Comparison of ENCODE assay signal across 1 cellular context in genomic region chr12:4089147-4089606, GRCh38.
TF ChIP-seq lines count a peak whose summit lies in the region.

No MANE protein-coding gene starts in this region.

TF ChIP-seq in WTC11, 78 proteins besides CTCF, POLR2A, EP300 and RAD21 (continued from another document):
- TF ChIP-seq, protein P1, sequence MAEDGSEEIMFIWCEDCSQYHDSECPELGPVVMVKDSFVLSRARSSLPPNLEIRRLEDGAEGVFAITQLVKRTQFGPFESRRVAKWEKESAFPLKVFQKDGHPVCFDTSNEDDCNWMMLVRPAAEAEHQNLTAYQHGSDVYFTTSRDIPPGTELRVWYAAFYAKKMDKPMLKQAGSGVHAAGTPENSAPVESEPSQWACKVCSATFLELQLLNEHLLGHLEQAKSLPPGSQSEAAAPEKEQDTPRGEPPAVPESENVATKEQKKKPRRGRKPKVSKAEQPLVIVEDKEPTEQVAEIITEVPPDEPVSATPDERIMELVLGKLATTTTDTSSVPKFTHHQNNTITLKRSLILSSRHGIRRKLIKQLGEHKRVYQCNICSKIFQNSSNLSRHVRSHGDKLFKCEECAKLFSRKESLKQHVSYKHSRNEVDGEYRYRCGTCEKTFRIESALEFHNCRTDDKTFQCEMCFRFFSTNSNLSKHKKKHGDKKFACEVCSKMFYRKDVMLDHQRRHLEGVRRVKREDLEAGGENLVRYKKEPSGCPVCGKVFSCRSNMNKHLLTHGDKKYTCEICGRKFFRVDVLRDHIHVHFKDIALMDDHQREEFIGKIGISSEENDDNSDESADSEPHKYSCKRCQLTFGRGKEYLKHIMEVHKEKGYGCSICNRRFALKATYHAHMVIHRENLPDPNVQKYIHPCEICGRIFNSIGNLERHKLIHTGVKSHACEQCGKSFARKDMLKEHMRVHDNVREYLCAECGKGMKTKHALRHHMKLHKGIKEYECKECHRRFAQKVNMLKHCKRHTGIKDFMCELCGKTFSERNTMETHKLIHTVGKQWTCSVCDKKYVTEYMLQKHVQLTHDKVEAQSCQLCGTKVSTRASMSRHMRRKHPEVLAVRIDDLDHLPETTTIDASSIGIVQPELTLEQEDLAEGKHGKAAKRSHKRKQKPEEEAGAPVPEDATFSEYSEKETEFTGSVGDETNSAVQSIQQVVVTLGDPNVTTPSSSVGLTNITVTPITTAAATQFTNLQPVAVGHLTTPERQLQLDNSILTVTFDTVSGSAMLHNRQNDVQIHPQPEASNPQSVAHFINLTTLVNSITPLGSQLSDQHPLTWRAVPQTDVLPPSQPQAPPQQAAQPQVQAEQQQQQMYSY (CRISPR knock-in tag; IDR thresholded peaks at IDR 0.05), result no peak
- no peak for TF ChIP-seq GRHL2 (CRISPR knock-in tag; IDR thresholded peaks at IDR 0.05; ENCODE audit: insufficient replicate concordance, severe bottlenecking)
- TF ChIP-seq TEAD1 (CRISPR knock-in tag; IDR thresholded peaks at IDR 0.05), result no peak
- TF ChIP-seq ETV6 (CRISPR knock-in tag; IDR thresholded peaks at IDR 0.05), result no peak
- TF ChIP-seq, protein P2, sequence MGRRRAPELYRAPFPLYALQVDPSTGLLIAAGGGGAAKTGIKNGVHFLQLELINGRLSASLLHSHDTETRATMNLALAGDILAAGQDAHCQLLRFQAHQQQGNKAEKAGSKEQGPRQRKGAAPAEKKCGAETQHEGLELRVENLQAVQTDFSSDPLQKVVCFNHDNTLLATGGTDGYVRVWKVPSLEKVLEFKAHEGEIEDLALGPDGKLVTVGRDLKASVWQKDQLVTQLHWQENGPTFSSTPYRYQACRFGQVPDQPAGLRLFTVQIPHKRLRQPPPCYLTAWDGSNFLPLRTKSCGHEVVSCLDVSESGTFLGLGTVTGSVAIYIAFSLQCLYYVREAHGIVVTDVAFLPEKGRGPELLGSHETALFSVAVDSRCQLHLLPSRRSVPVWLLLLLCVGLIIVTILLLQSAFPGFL (CRISPR knock-in tag; IDR thresholded peaks at IDR 0.05; ENCODE audit: borderline replicate concordance), result no peak
- no peak for TF ChIP-seq NR1H2 (CRISPR knock-in tag; IDR thresholded peaks at IDR 0.05)
- no peak for TF ChIP-seq SMAD3 (CRISPR knock-in tag; IDR thresholded peaks at IDR 0.05; ENCODE audit: borderline replicate concordance)
- TF ChIP-seq ZNF396 (CRISPR knock-in tag; IDR thresholded peaks at IDR 0.05; ENCODE audit: borderline replicate concordance), result no peak
- TF ChIP-seq, protein P3, sequence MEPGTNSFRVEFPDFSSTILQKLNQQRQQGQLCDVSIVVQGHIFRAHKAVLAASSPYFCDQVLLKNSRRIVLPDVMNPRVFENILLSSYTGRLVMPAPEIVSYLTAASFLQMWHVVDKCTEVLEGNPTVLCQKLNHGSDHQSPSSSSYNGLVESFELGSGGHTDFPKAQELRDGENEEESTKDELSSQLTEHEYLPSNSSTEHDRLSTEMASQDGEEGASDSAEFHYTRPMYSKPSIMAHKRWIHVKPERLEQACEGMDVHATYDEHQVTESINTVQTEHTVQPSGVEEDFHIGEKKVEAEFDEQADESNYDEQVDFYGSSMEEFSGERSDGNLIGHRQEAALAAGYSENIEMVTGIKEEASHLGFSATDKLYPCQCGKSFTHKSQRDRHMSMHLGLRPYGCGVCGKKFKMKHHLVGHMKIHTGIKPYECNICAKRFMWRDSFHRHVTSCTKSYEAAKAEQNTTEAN (CRISPR knock-in tag; IDR thresholded peaks at IDR 0.05), result no peak
- TF ChIP-seq CBFB (CRISPR knock-in tag; IDR thresholded peaks at IDR 0.05; ENCODE audit: low read depth), result no peak
- no peak for TF ChIP-seq TP53 (CRISPR knock-in tag; IDR thresholded peaks at IDR 0.05)
- no peak for TF ChIP-seq ZNF219 (CRISPR knock-in tag; IDR thresholded peaks at IDR 0.05; ENCODE audit: borderline replicate concordance)
TF ChIP-seq in WTC11: peak in this region for 0.
